Comparison of ENCODE assay signal across 10 cellular contexts in the genomic region with DNA sequence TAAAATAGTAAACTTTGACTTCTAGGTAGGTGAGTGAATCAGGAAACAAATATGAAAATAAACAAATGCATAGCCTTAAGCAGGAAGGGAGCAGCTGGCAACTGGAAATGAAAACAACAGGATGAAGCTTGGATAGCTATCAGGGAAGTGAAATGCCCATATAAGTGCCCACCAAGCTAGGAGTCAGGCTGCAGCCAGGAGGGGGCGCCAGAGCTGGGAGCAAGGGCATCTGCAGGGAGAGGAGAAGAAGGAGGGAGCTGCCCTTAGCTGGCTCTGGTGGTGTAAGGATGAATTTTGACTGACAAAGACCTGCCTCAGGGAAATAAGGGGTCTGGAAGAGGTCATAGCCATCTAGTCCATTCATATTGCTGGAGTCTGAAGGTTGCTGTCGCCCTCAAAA.
A peak's percentile ranks its signal among the peaks of the same experiment; 100 is the strongest.
DNase-seq lines count a peak whose midpoint lies in the region; ATAC-seq and TF ChIP-seq lines count a peak whose summit lies in the region.
"Had no signal": no experiment of that assay in that cellular context is flagged by ENCODE, and none has a peak within 500 bp of the region (broad histone marks: within the 10 kb centered on the region; RNA-seq: fewer than 3 reads in every experiment).

No MANE protein-coding gene starts in this region.

- no peak overlapping the region for H2AK5ac ChIP-seq in H9 (ENCODE audit: insufficient read length, low read length)

- H3K9me3 Mint-ChIP-seq in activated CD4-positive, alpha-beta T cell treated with anti-CD3 and anti-CD28 coated beads, Interleukin-2, amount 10 ng/mL, durations not matched to agents 24 days and 14 days = no peaks in the 10 kb centered on the region
- no peaks in the 10 kb centered on the region for H3K9me3 Mint-ChIP-seq in H9
- H3K9me3 Mint-ChIP-seq in activated T-helper 2 cell treated with anti-CD3 and anti-CD28 coated beads, Interferon-gamma antibody, Interleukin-2, Interleukin-4, amounts not matched to agents 10 μg/mL and 5 μg/mL and 100 μg/mL, durations not matched to agents 14 hours and 24 hours and 36 hours = no peaks in the 10 kb centered on the region

- H3K23me2 ChIP-seq in H9 (ENCODE audit: insufficient read length, low read depth, low read length, poor library complexity, severe bottlenecking) = no peaks in the 10 kb centered on the region

- H2BK5ac ChIP-seq in H9 (ENCODE audit: insufficient read length, low read length) = no peak overlapping the region

- no peak overlapping the region for H4K8ac ChIP-seq in H9 (replicated peaks; ENCODE audit: insufficient read length, low read depth, low read length)

- no peak overlapping the region for H4K91ac ChIP-seq in H9 (ENCODE audit: insufficient read length, low read depth, low read length)

- H2AFZ ChIP-seq in H9 (ENCODE audit: low read length) (no peak overlapping the region), fibroblast of lung (ENCODE audit: low read length) (no peak overlapping the region)

- no peak overlapping the region for H3K27ac ChIP-seq in H9 (ENCODE audit: insufficient read length, low read depth, low read length)
- H3K27ac ChIP-seq in fibroblast of lung (ENCODE audit: insufficient read depth, low read length) = no peak overlapping the region
- H3K27ac ChIP-seq: thoracic aorta had no signal

- H3T11ph ChIP-seq in H9 (ENCODE audit: low read length) = no peak overlapping the region

- WGBS in H9 (ENCODE audit: extremely low coverage, insufficient read length, low lambda C conversion rate) = no CpG with 5 or more reads among the region's 2 CpGs

- H3K36me3 Mint-ChIP-seq in activated CD4-positive, alpha-beta T cell treated with anti-CD3 and anti-CD28 coated beads, Interleukin-2, amount 10 ng/mL, durations not matched to agents 24 days and 14 days (ENCODE audit: low read depth) = no peaks in the 10 kb centered on the region
- H3K36me3 Mint-ChIP-seq in H9 (ENCODE audit: insufficient read depth in 1 of 3, low read depth in 3 of 3) = 0 out of 7 replicates have a peak, but pooled peaks cover 0 to 2% (median 0%) of the 10 kb centered on the region in 3 experiments
- no peaks in the 10 kb centered on the region for H3K36me3 Mint-ChIP-seq in activated T-helper 2 cell treated with anti-CD3 and anti-CD28 coated beads, Interferon-gamma antibody, Interleukin-2, Interleukin-4, amounts not matched to agents 10 μg/mL and 5 μg/mL and 100 μg/mL, durations not matched to agents 14 hours and 24 hours and 36 hours (ENCODE audit: low read depth)
- H3K36me3 Mint-ChIP-seq: memory B cell had no signal

- H4K5ac ChIP-seq in H9 (ENCODE audit: insufficient read length, low read depth, low read length) = no peak overlapping the region

- no peaks in the 10 kb centered on the region for H3K9me3 ChIP-seq in H9 (ENCODE audit: control insufficient read depth, low read depth, low read length)
- H3K9me3 ChIP-seq in fibroblast of lung (ENCODE audit: control insufficient read depth, insufficient read depth, low read depth, low read length) = no peaks in the 10 kb centered on the region
- H3K9me3 ChIP-seq: thoracic aorta had no signal

- H3K4me2 ChIP-seq in H9 (ENCODE audit: insufficient read depth, insufficient read length, low read length) = no peak overlapping the region
- no peak overlapping the region for H3K4me2 ChIP-seq in fibroblast of lung (ENCODE audit: extremely low read depth, insufficient read depth, low read length)

- peak; percentile 92 for TF ChIP-seq CTCF in H9 (conservative IDR thresholded peaks at IDR 0.05)
- TF ChIP-seq CTCF in fibroblast of lung (conservative IDR thresholded peaks at IDR 0.05 in 1 of 2, IDR thresholded peaks at IDR 0.05 in 1 of 2; ENCODE audit: low read depth in 1 of 2, low read length in 2 of 2) = peak; percentile 13 to 66

- H3K4me3 ChIP-seq in fibroblast of lung (replicated peaks in 1 of 4; ENCODE audit: control extremely low read depth in 1 of 4, insufficient read depth in 1 of 4, low read depth in 3 of 4, low read length in 4 of 4) = no peak overlapping the region
- H3K4me3 ChIP-seq: thoracic aorta had no signal

- intact Hi-C loops in activated CD4-positive, alpha-beta T cell treated with anti-CD3 and anti-CD28 coated beads, Interleukin-2, amount 10 ng/mL, durations not matched to agents 24 days and 14 days (cut with micrococcal nuclease) = no loop called here
- intact Hi-C loops in activated T-helper 2 cell treated with anti-CD3 and anti-CD28 coated beads, Interferon-gamma antibody, Interleukin-2, Interleukin-4, amounts not matched to agents 10 μg/mL and 5 μg/mL and 100 μg/mL, durations not matched to agents 14 hours and 24 hours and 36 hours (cut with micrococcal nuclease) = no loop called here

- H3K14ac ChIP-seq in H9 (ENCODE audit: insufficient read depth, low read length) = no peak overlapping the region

- H3K9ac ChIP-seq in H9 (ENCODE audit: extremely low read depth, insufficient read length, low read length) (no peak overlapping the region), fibroblast of lung (ENCODE audit: insufficient read depth, low read length) (no peak overlapping the region)

- H3K56ac ChIP-seq in H9 (ENCODE audit: insufficient read length, low read depth, low read length) = no peak overlapping the region

- no peak overlapping the region for H2BK20ac ChIP-seq in H9 (ENCODE audit: low read depth, low read length, poor library complexity, severe bottlenecking)

- no peaks in the 10 kb centered on the region for H3K79me1 ChIP-seq in H9 (ENCODE audit: insufficient read depth, low read depth, low read length, poor library complexity, severe bottlenecking)

- peak; percentile 67 for DNase-seq in activated CD4-positive, alpha-beta T cell treated with anti-CD3 and anti-CD28 coated beads, Interleukin-2, amount 10 ng/mL, durations not matched to agents 24 days and 14 days
- DNase-seq in activated CD4-positive, alpha-beta T cell treated with anti-CD3 and anti-CD28 coated beads, Interleukin-2, amount 50 U/mL, for 1 hour = no peak
- DNase-seq in H9 (peak; percentile 81), NCI-H82 (lab: John Stamatoyannopoulos, UW) (peak; percentile 77), fibroblast of lung (ENCODE audit: low read depth in 2 of 2) (peak in 1 of 2 donors; percentile 46), NK-92 (lab: John Stamatoyannopoulos, UW; ENCODE audit: unreplicated experiment) (no peak)
- DNase-seq in activated T-helper 2 cell treated with anti-CD3 and anti-CD28 coated beads, Interferon-gamma antibody, Interleukin-2, Interleukin-4, amounts not matched to agents 10 μg/mL and 5 μg/mL and 100 μg/mL, durations not matched to agents 14 hours and 24 hours and 36 hours (ENCODE audit: low spot score) = no peak

- no peak overlapping the region for H3K4ac ChIP-seq in H9 (ENCODE audit: low read depth, low read length)

- H2BK15ac ChIP-seq in H9 (ENCODE audit: low read depth, low read length) = no peak overlapping the region

- H3K36me3 ChIP-seq in fibroblast of lung (ENCODE audit: control insufficient read depth, insufficient read depth, low read length) = no peaks in the 10 kb centered on the region
- H3K36me3 ChIP-seq: thoracic aorta had no signal

- ATAC-seq in HG03139 (IDR thresholded peaks at IDR 0.05; ENCODE audit: unreplicated experiment) = no peak

- H3K4me1 ChIP-seq in H9 (ENCODE audit: insufficient read depth, low read length) (no peaks in the 10 kb centered on the region; the same call in 1 of the 2 replicates), fibroblast of lung (ENCODE audit: control insufficient read depth, extremely low read depth, insufficient read depth, low read length) (peaks cover 3% of the 10 kb centered on the region)

- no peaks in the 10 kb centered on the region for H3K79me2 ChIP-seq in H9 (ENCODE audit: insufficient read depth, low read length)
- H3K79me2 ChIP-seq in fibroblast of lung (ENCODE audit: control insufficient read depth, insufficient read depth, low read length) = no peaks in the 10 kb centered on the region

- H3K4me3 Mint-ChIP-seq in activated CD4-positive, alpha-beta T cell treated with anti-CD3 and anti-CD28 coated beads, Interleukin-2, amount 10 ng/mL, durations not matched to agents 24 days and 14 days = no peak overlapping the region
- H3K4me3 Mint-ChIP-seq in H9 = no peak overlapping the region
- H3K4me3 Mint-ChIP-seq in activated T-helper 2 cell treated with anti-CD3 and anti-CD28 coated beads, Interferon-gamma antibody, Interleukin-2, Interleukin-4, amounts not matched to agents 10 μg/mL and 5 μg/mL and 100 μg/mL, durations not matched to agents 14 hours and 24 hours and 36 hours (ENCODE audit: low read depth) = no peak overlapping the region
- H3K4me3 Mint-ChIP-seq: memory B cell had no signal

- H3K27ac Mint-ChIP-seq in activated CD4-positive, alpha-beta T cell treated with anti-CD3 and anti-CD28 coated beads, Interleukin-2, amount 10 ng/mL, durations not matched to agents 24 days and 14 days = no peak overlapping the region
- H3K27ac Mint-ChIP-seq in H9 = no peak overlapping the region
- no peak overlapping the region for H3K27ac Mint-ChIP-seq in activated T-helper 2 cell treated with anti-CD3 and anti-CD28 coated beads, Interferon-gamma antibody, Interleukin-2, Interleukin-4, amounts not matched to agents 10 μg/mL and 5 μg/mL and 100 μg/mL, durations not matched to agents 14 hours and 24 hours and 36 hours
- H3K27ac Mint-ChIP-seq: memory B cell had no signal

- H3K23ac ChIP-seq in H9 (ENCODE audit: insufficient read length, low read depth, low read length) = no peak overlapping the region

- H4K20me1 ChIP-seq in H9 (ENCODE audit: control insufficient read depth, insufficient read depth, insufficient read length) = no peaks in the 10 kb centered on the region
- H4K20me1 ChIP-seq in fibroblast of lung (ENCODE audit: control insufficient read depth, extremely low read depth, insufficient read depth, low read length) = no peaks in the 10 kb centered on the region

- no peak overlapping the region for H2BK120ac ChIP-seq in H9 (ENCODE audit: low read depth, low read length, poor library complexity, severe bottlenecking)

- H2BK12ac ChIP-seq in H9 (ENCODE audit: insufficient read length, low read depth, low read length) = no peak overlapping the region

- no peak overlapping the region for H3K18ac ChIP-seq in H9 (ENCODE audit: insufficient read length, low read depth, low read length)

- H3K4me1 Mint-ChIP-seq in activated CD4-positive, alpha-beta T cell treated with anti-CD3 and anti-CD28 coated beads, Interleukin-2, amount 10 ng/mL, durations not matched to agents 24 days and 14 days = no peaks in the 10 kb centered on the region
- H3K4me1 Mint-ChIP-seq in H9 = peaks cover 0 to 8% of the 10 kb centered on the region in 2 experiments; a peak in 2 of 4 replicates
- no peaks in the 10 kb centered on the region for H3K4me1 Mint-ChIP-seq in activated T-helper 2 cell treated with anti-CD3 and anti-CD28 coated beads, Interferon-gamma antibody, Interleukin-2, Interleukin-4, amounts not matched to agents 10 μg/mL and 5 μg/mL and 100 μg/mL, durations not matched to agents 14 hours and 24 hours and 36 hours (ENCODE audit: low read depth)
- H3K4me1 Mint-ChIP-seq: memory B cell had no signal

- H3K27me3 ChIP-seq in H9 (ENCODE audit: insufficient read depth, low read length) = no peaks in the 10 kb centered on the region
- no peaks in the 10 kb centered on the region for H3K27me3 ChIP-seq in fibroblast of lung (ENCODE audit: control insufficient read depth, insufficient read depth, low read length)

- no peaks in the 10 kb centered on the region for H3K27me3 Mint-ChIP-seq in activated CD4-positive, alpha-beta T cell treated with anti-CD3 and anti-CD28 coated beads, Interleukin-2, amount 10 ng/mL, durations not matched to agents 24 days and 14 days
- H3K27me3 Mint-ChIP-seq in H9 (ENCODE audit: low read depth) = no peaks in the 10 kb centered on the region
- no peaks in the 10 kb centered on the region for H3K27me3 Mint-ChIP-seq in activated T-helper 2 cell treated with anti-CD3 and anti-CD28 coated beads, Interferon-gamma antibody, Interleukin-2, Interleukin-4, amounts not matched to agents 10 μg/mL and 5 μg/mL and 100 μg/mL, durations not matched to agents 14 hours and 24 hours and 36 hours (ENCODE audit: low read depth)

Comparison
In these comparisons a context has a peak if more than half of its experiments do, and no peak if none do; other contexts are left out.
1. DNase-seq: peak in activated CD4-positive, alpha-beta T cell treated with anti-CD3 and anti-CD28 coated beads, Interleukin-2, amount 10 ng/mL, durations not matched to agents 24 days and 14 days (single experiment), H9 (single experiment) and NCI-H82 (single experiment); none in activated CD4-positive, alpha-beta T cell treated with anti-CD3 and anti-CD28 coated beads, Interleukin-2, amount 50 U/mL, for 1 hour (single experiment), NK-92 (single experiment) and activated T-helper 2 cell treated with anti-CD3 and anti-CD28 coated beads, Interferon-gamma antibody, Interleukin-2, Interleukin-4, amounts not matched to agents 10 μg/mL and 5 μg/mL and 100 μg/mL, durations not matched to agents 14 hours and 24 hours and 36 hours (single experiment).